ENCODE assay signal across 22 cellular contexts in genomic region chr4:30642520-30642919, GRCh38.
"Had no signal": no experiment of that assay in that cellular context is flagged by ENCODE, and none has a peak within 500 bp of the region (broad histone marks: within the 10 kb centered on the region; RNA-seq: fewer than 3 reads in every experiment).

No MANE protein-coding gene starts in this region.

- ATAC-seq: left cardiac atrium; left lung; natural killer cell; right lobe of liver; stimulated activated naive CD8-positive, alpha-beta T cell treated with anti-CD3 and anti-CD28 coated beads, Interleukin-15, amount 100 ng/mL, for 72 hours; upper lobe of right lung had no signal

- H3K4me3 ChIP-seq: esophagus muscularis mucosa, left lung, ovary, right lobe of liver, suprapubic skin, transverse colon, upper lobe of right lung, uterus had no signal

- H3K27ac ChIP-seq: esophagus muscularis mucosa, left lung, ovary, right lobe of liver, suprapubic skin, transverse colon, upper lobe of right lung, uterus had no signal

- H3K4me3 Mint-ChIP-seq: natural killer cell; stimulated activated naive CD8-positive, alpha-beta T cell treated with anti-CD3 and anti-CD28 coated beads, Interleukin-15, amount 100 ng/mL, for 72 hours had no signal

- DNase-seq: cerebellar nuclear complex; effector CD8-positive, alpha-beta T cell; left cardiac atrium; left lung; mesendoderm; midbrain; natural killer cell; occipital lobe; ovary; retina; right lobe of liver; small intestine; stimulated activated CD4-positive, alpha-beta T cell treated with anti-CD3 and anti-CD28 coated beads, Interleukin-15, amount 100 ng/mL, for 24 hours; stimulated activated CD4-positive, alpha-beta T cell treated with anti-CD3 and anti-CD28 coated beads, Interleukin-4, amount 100 ng/mL, for 1 hour; stimulated activated CD8-positive, alpha-beta memory T cell treated with anti-CD3 and anti-CD28 coated beads, Interleukin-4, amount 100 ng/mL, for 48 hours; stimulated activated naive CD4-positive, alpha-beta T cell; stimulated activated naive CD8-positive, alpha-beta T cell treated with anti-CD3 and anti-CD28 coated beads, Interleukin-15, amount 100 ng/mL, for 72 hours; transverse colon; upper lobe of right lung; uterus had no signal

- H3K36me3 ChIP-seq: esophagus muscularis mucosa, left lung, ovary, right lobe of liver, suprapubic skin, transverse colon, upper lobe of right lung, uterus had no signal

- H3K9me3 ChIP-seq: esophagus muscularis mucosa, left lung, ovary, right lobe of liver, suprapubic skin, transverse colon, upper lobe of right lung, uterus had no signal

- H3K36me3 Mint-ChIP-seq: natural killer cell had no signal

- H3K4me1 ChIP-seq: esophagus muscularis mucosa, left lung, right lobe of liver, suprapubic skin, transverse colon, upper lobe of right lung, uterus had no signal

- H3K27ac Mint-ChIP-seq: natural killer cell; stimulated activated naive CD8-positive, alpha-beta T cell treated with anti-CD3 and anti-CD28 coated beads, Interleukin-15, amount 100 ng/mL, for 72 hours had no signal

- H3K4me1 Mint-ChIP-seq: natural killer cell; stimulated activated naive CD8-positive, alpha-beta T cell treated with anti-CD3 and anti-CD28 coated beads, Interleukin-15, amount 100 ng/mL, for 72 hours had no signal

- H3K27me3 Mint-ChIP-seq: stimulated activated naive CD8-positive, alpha-beta T cell treated with anti-CD3 and anti-CD28 coated beads, Interleukin-15, amount 100 ng/mL, for 72 hours had no signal

- H3K27me3 ChIP-seq: esophagus muscularis mucosa, left lung, ovary, right lobe of liver, suprapubic skin, transverse colon, upper lobe of right lung, uterus had no signal
